Comparison of ENCODE assay signal across 8 cellular contexts in genomic region chr6:124961784-124962611, GRCh38. TPM values are rescaled to one million over a fixed set of nuclear protein-coding genes. Genes with fewer than 3 reads are reported as not detected.
DNase-seq lines count a peak whose midpoint lies in the region; ATAC-seq, FAIRE-seq and TF ChIP-seq lines count a peak whose summit lies in the region.

Gene RNF217 (plus strand): TSS chr6:124962437. CDS start chr6:124962545, 108 bp downstream.

- H3K9me3 ChIP-seq in K562 (replicated peaks; ENCODE audit: control insufficient read depth, insufficient read depth, low read depth, low read length) (no peaks in the 10 kb centered on the region), hepatocyte (ENCODE audit: low read depth) (no peaks in the 10 kb centered on the region)

- POLR2A ChIA-PET in K562 (lab: Yijun Ruan, JAX), result interaction anchor here (0.6 to 1.5 kb wide), 5 partner anchors 10 to 230 kb away, joined by 3 to 6 read pairs (median 4); no protein-coding TSS in a partner anchor

- intact Hi-C loops in K562 (cut with micrococcal nuclease), result loop anchor here (2.0 to 10.0 kb wide), 4 partner anchors 91 to 823 kb away; partner anchors contain the start of genes HDDC2 and TPD52L1
- intact Hi-C loops in posterior cingulate gyrus (cut with DNase I), result loop anchor here (5.0 to 10.0 kb wide), 3 partner anchors 53 to 343 kb away; partner anchors contain the start of gene HDDC2

- DNase-seq in AG10803 (ENCODE audit: low read depth) (peak; percentile 77), GM19238 (ENCODE audit: insufficient read length, low spot score) (peak; percentile 13), NCI-H69 (lab: John Stamatoyannopoulos, UW) (peak; percentile 90), K562 (ENCODE audit: extremely low read depth in 1 of 4, low spot score in 3 of 4) (peak; percentile 82 to 86 (median 84)), hepatocyte (ENCODE audit: low spot score) (peak; percentile 71), posterior cingulate gyrus (peak in 9 of 10 donors; percentile 40 to 90 (median 53)), NCI-H526 treated with DMSO at 0.1 percent for 48 hours (lab: John Stamatoyannopoulos, UW) (no peak)

- CTCF ChIA-PET in K562 (lab: Yijun Ruan, JAX; ENCODE audit: low intra/inter-chr PET ratio), result no interaction called here

- no peaks in the 10 kb centered on the region for H4K20me1 ChIP-seq in K562 (replicated peaks; ENCODE audit: control insufficient read depth, insufficient read depth, low read length)
- peaks cover 4% of the 10 kb centered on the region for H4K20me1 ChIP-seq in hepatocyte (ENCODE audit: insufficient read depth, poor library complexity, severe bottlenecking)

- H3K4me1 ChIP-seq in K562 (replicated peaks in 1 of 2; ENCODE audit: control insufficient read depth in 2 of 2, insufficient read depth in 2 of 2, low read length in 2 of 2) (peaks cover 16 to 23% of the 10 kb centered on the region in 2 experiments), hepatocyte (ENCODE audit: insufficient read depth) (peaks cover 24% of the 10 kb centered on the region)

- no TSS peak for BruUV-seq in K562 (replicated peaks; lab: Mats Ljungman, UMichigan)

- H3K9me1 ChIP-seq in K562 (ENCODE audit: control insufficient read depth, insufficient read depth, low read length), result no peaks in the 10 kb centered on the region

- 0% methylated on average over 42 of the region's 99 CpGs for WGBS in K562 (ENCODE audit: insufficient coverage, low coverage, missing lambda C conversion rate)
- WGBS in hepatocyte (ENCODE audit: low lambda C conversion rate, missing lambda C conversion rate), result 1% methylated on average over 61 of the region's 99 CpGs

- TF ChIP-seq CTCF in AG10803 (conservative IDR thresholded peaks at IDR 0.05; ENCODE audit: low read length), result no peak
- peak in 2 of 3 experiments; percentile 19 to 41; a peak in 3 of 6 replicates for TF ChIP-seq CTCF in K562 (IDR thresholded peaks at IDR 0.05 in 2 of 3, conservative IDR thresholded peaks at IDR 0.05 in 1 of 3; ENCODE audit: insufficient read depth in 2 of 3, low read depth in 1 of 3, low read length in 3 of 3)
- no peak for TF ChIP-seq CTCF in hepatocyte (IDR thresholded peaks at IDR 0.05; ENCODE audit: poor library complexity)

- H3K79me2 ChIP-seq in K562 (ENCODE audit: control insufficient read depth, insufficient read depth, low read length) (peaks cover 64% of the 10 kb centered on the region), hepatocyte (peaks cover 44% of the 10 kb centered on the region)

- no peak for FAIRE-seq in K562 (lab: Jason Lieb, UNC)

- peak; percentile 68 for TF ChIP-seq POLR2A in K562 (conservative IDR thresholded peaks at IDR 0.05)

- in situ Hi-C loops in K562 (cut with MboI), result no loop called here

- ATAC-seq in K562 (peak; percentile 74), GM21367 (IDR thresholded peaks at IDR 0.05; ENCODE audit: unreplicated experiment) (no peak)

- H3K36me3 ChIP-seq in K562 (ENCODE audit: control insufficient read depth, insufficient read depth, low read length) (peaks cover 13% of the 10 kb centered on the region), hepatocyte (replicated peaks; ENCODE audit: insufficient read depth, low read depth) (no peaks in the 10 kb centered on the region)

- H3K27ac ChIP-seq in K562 (ENCODE audit: extremely low read depth, low read depth, low read length), result peak within 1 kb of the TSS; percentile 84
- peak within 1 kb of the TSS; percentile 81 for H3K27ac ChIP-seq in hepatocyte

- peak within 1 kb of the TSS; percentile 81 for H2AFZ ChIP-seq in K562 (ENCODE audit: low read depth, low read length)
- H2AFZ ChIP-seq in hepatocyte, result peak within 1 kb of the TSS; percentile 41

- TF ChIP-seq RAD21 in K562 (CRISPR knock-in tag; conservative IDR thresholded peaks at IDR 0.05 in 1 of 2, IDR thresholded peaks at IDR 0.05 in 1 of 2), result no peak

- H3K4me2 ChIP-seq in K562 (ENCODE audit: insufficient read depth, low read length) (peak within 1 kb of the TSS; percentile 93), hepatocyte (peak within 1 kb of the TSS; percentile 89)

- H3K9ac ChIP-seq in K562 (ENCODE audit: insufficient read depth in 1 of 2, low read depth in 2 of 2, low read length in 2 of 2), result peak within 1 kb of the TSS; percentile 89 to 97

- TF ChIP-seq EP300 in K562 (IDR thresholded peaks at IDR 0.05; ENCODE audit: low read length), result no peak

- no peaks in the 10 kb centered on the region for H3K9me2 ChIP-seq in hepatocyte (replicated peaks; ENCODE audit: insufficient read depth)

- H3K4me3 ChIP-seq in AG10803 (ENCODE audit: low read length) (peak within 1 kb of the TSS; percentile 74), K562 (peak within 1 kb of the TSS; percentile 75), hepatocyte (peak within 1 kb of the TSS; percentile 27)

- no peaks in the 10 kb centered on the region for H3K27me3 ChIP-seq in K562 (ENCODE audit: control insufficient read depth in 2 of 2, insufficient read depth in 2 of 2, low read length in 2 of 2)
- no peaks in the 10 kb centered on the region for H3K27me3 ChIP-seq in hepatocyte

TF ChIP-seq in K562, 482 proteins besides CTCF, POLR2A, EP300 and RAD21 (continues in another document):
- TF ChIP-seq MAFK (IDR thresholded peaks at IDR 0.05; ENCODE audit: low read length), result no peak
- no peak for TF ChIP-seq SIRT6 (IDR thresholded peaks at IDR 0.05; ENCODE audit: low read depth, low read length)
- no peak for TF ChIP-seq WHSC1 (IDR thresholded peaks at IDR 0.05; ENCODE audit: low read length)

RNA-seq across cellular contexts. Expression of gene RNF217, which starts in this region (rescaled TPM):
- total RNA-seq in K562 (2011; cell fraction: chromatin; rRNA removed; ENCODE audit: low replicate concordance), result 38.7 and 108 TPM in 2 replicates
- total RNA-seq in K562 (2011; cell fraction: nucleolus; rRNA removed), result 21.5 and 25.4 TPM in 2 replicates
- total RNA-seq in K562 (2011; cell fraction: nucleoplasm; rRNA removed), result 49.3 and 95.0 TPM in 2 replicates
- total RNA-seq in K562 (2014; rRNA removed) (11.8 and 13.8 TPM in 2 replicates), K562 (2014; rRNA removed; fragmentation: Illumina TruSeq; extraction: Trizol) (18.7 and 20.6 TPM in 2 replicates), K562 (2015; rRNA removed; fragmentation: Illumina TruSeq; extraction: Trizol) (14.4 TPM in 2 replicates), K562 (2021) (25.6 and 26.5 TPM in 2 replicates), hepatocyte (18.4 and 167 TPM in 2 replicates)
- polyA plus RNA-seq in K562 (2011; rRNA removed) (20.3 and 25.0 TPM in 2 replicates), K562 (2014; fragmentation: Illumina TruSeq; extraction: Trizol) (10.9 and 12.0 TPM in 2 replicates), K562 (2014; fragmentation: Nextera tagmentation; extraction: Ambion mirVana) (1 to 10 TPM; 2.9 to 4.0 TPM), K562 (2014; rRNA removed) (6.4 and 9.6 TPM in 2 replicates), hepatocyte (7.9 and 8.8 TPM in 2 replicates)
- 5.9 and 15.0 TPM in 2 replicates for polyA plus RNA-seq in K562 (2011; cell fraction: cytosol; rRNA removed)
- polyA plus RNA-seq in K562 (2011; cell fraction: nucleus; rRNA removed), result 58.9 and 61.8 TPM in 2 replicates
- polyA plus RNA-seq in K562 (2012), result 5.7 and 11.9 TPM in 2 replicates
- 77.9 and 82.9 TPM in 2 replicates for polyA minus RNA-seq in K562 (2011; rRNA and poly(A)+ RNA removed)
- 30.2 and 36.7 TPM in 2 replicates for polyA minus RNA-seq in K562 (2011; cell fraction: cytosol; rRNA and poly(A)+ RNA removed)
- 49.7 and 70.3 TPM in 2 replicates for polyA minus RNA-seq in K562 (2011; cell fraction: nucleus; rRNA and poly(A)+ RNA removed)

Comparison
In these comparisons a context has a peak if more than half of its experiments do, and no peak if none do; other contexts are left out.
1. CTCF ChIP-seq: peak in K562 (2 of 3); none in AG10803 (single experiment) and hepatocyte (single experiment).
2. Peak in every context shown above with its lines, with median percentiles within 50 percentile points of each other: H3K4me3 ChIP-seq.